In the genomic region with DNA sequence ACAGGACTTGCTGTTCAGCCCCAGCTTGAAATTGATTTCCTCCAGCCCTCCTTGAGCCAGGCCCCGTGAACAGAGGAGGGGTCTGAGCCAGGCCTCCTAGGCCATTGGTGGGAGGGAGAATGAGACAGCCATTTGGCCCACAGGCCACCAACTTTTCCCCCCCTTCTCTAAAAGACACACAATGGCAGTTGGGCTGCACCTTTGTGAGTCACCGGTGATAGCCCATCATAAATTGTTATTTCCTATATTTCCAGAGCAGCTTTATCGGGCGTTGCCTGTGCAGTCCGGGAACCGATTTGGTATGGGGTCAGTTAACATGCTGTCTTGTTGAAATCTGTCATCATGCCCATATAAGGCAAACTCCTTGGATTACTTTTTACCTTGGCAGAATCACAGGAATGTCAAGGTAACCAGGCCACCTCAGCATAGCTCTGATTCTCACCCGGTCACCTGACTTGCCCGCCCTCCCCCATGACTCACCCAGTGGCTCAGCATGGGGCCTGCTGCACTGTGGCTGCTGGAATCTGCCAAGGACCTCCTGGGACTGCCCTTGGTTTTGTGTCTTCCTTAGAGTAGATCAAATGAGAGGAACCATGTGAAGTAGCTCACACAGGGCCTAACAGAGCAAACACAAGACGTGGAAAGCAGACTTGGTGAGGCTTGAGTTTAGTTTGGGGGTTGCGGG, we compare ENCODE assay signal across 1 cellular context.
TF ChIP-seq lines count a peak whose summit lies in the region.

No MANE protein-coding gene starts in this region.

TF ChIP-seq in HepG2, 621 proteins besides CTCF, POLR2A, EP300 and RAD21 (continued from another document and continues in another):
- TF ChIP-seq, protein P1, sequence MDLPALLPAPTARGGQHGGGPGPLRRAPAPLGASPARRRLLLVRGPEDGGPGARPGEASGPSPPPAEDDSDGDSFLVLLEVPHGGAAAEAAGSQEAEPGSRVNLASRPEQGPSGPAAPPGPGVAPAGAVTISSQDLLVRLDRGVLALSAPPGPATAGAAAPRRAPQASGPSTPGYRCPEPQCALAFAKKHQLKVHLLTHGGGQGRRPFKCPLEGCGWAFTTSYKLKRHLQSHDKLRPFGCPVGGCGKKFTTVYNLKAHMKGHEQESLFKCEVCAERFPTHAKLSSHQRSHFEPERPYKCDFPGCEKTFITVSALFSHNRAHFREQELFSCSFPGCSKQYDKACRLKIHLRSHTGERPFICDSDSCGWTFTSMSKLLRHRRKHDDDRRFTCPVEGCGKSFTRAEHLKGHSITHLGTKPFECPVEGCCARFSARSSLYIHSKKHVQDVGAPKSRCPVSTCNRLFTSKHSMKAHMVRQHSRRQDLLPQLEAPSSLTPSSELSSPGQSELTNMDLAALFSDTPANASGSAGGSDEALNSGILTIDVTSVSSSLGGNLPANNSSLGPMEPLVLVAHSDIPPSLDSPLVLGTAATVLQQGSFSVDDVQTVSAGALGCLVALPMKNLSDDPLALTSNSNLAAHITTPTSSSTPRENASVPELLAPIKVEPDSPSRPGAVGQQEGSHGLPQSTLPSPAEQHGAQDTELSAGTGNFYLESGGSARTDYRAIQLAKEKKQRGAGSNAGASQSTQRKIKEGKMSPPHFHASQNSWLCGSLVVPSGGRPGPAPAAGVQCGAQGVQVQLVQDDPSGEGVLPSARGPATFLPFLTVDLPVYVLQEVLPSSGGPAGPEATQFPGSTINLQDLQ (CRISPR knock-in tag; IDR thresholded peaks at IDR 0.05) = no peak
- no peak for TF ChIP-seq ESRRA (CRISPR knock-in tag; IDR thresholded peaks at IDR 0.05; ENCODE audit: low read depth)
- TF ChIP-seq ZNF367 (CRISPR knock-in tag; IDR thresholded peaks at IDR 0.05; ENCODE audit: borderline replicate concordance) = no peak
- TF ChIP-seq MBD4 (IDR thresholded peaks at IDR 0.05; ENCODE audit: borderline replicate concordance, low read length) = no peak
- TF ChIP-seq, protein P2, sequence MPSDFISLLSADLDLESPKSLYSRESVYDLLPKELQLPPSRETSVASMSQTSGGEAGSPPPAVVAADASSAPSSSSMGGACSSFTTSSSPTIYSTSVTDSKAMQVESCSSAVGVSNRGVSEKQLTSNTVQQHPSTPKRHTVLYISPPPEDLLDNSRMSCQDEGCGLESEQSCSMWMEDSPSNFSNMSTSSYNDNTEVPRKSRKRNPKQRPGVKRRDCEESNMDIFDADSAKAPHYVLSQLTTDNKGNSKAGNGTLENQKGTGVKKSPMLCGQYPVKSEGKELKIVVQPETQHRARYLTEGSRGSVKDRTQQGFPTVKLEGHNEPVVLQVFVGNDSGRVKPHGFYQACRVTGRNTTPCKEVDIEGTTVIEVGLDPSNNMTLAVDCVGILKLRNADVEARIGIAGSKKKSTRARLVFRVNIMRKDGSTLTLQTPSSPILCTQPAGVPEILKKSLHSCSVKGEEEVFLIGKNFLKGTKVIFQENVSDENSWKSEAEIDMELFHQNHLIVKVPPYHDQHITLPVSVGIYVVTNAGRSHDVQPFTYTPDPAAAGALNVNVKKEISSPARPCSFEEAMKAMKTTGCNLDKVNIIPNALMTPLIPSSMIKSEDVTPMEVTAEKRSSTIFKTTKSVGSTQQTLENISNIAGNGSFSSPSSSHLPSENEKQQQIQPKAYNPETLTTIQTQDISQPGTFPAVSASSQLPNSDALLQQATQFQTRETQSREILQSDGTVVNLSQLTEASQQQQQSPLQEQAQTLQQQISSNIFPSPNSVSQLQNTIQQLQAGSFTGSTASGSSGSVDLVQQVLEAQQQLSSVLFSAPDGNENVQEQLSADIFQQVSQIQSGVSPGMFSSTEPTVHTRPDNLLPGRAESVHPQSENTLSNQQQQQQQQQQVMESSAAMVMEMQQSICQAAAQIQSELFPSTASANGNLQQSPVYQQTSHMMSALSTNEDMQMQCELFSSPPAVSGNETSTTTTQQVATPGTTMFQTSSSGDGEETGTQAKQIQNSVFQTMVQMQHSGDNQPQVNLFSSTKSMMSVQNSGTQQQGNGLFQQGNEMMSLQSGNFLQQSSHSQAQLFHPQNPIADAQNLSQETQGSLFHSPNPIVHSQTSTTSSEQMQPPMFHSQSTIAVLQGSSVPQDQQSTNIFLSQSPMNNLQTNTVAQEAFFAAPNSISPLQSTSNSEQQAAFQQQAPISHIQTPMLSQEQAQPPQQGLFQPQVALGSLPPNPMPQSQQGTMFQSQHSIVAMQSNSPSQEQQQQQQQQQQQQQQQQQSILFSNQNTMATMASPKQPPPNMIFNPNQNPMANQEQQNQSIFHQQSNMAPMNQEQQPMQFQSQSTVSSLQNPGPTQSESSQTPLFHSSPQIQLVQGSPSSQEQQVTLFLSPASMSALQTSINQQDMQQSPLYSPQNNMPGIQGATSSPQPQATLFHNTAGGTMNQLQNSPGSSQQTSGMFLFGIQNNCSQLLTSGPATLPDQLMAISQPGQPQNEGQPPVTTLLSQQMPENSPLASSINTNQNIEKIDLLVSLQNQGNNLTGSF (CRISPR knock-in tag; IDR thresholded peaks at IDR 0.05) = no peak
- TF ChIP-seq, protein P3, sequence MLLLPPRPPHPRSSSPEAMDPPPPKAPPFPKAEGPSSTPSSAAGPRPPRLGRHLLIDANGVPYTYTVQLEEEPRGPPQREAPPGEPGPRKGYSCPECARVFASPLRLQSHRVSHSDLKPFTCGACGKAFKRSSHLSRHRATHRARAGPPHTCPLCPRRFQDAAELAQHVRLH (CRISPR knock-in tag; IDR thresholded peaks at IDR 0.05; ENCODE audit: borderline replicate concordance, low read depth) = peak; percentile 73; the same call in 1 of the 2 replicates
- TF ChIP-seq ADNP (CRISPR knock-in tag; IDR thresholded peaks at IDR 0.05) = no peak
- TF ChIP-seq ZFX (CRISPR knock-in tag; IDR thresholded peaks at IDR 0.05; ENCODE audit: low read depth) = peak; percentile 75
- TF ChIP-seq, protein P4, sequence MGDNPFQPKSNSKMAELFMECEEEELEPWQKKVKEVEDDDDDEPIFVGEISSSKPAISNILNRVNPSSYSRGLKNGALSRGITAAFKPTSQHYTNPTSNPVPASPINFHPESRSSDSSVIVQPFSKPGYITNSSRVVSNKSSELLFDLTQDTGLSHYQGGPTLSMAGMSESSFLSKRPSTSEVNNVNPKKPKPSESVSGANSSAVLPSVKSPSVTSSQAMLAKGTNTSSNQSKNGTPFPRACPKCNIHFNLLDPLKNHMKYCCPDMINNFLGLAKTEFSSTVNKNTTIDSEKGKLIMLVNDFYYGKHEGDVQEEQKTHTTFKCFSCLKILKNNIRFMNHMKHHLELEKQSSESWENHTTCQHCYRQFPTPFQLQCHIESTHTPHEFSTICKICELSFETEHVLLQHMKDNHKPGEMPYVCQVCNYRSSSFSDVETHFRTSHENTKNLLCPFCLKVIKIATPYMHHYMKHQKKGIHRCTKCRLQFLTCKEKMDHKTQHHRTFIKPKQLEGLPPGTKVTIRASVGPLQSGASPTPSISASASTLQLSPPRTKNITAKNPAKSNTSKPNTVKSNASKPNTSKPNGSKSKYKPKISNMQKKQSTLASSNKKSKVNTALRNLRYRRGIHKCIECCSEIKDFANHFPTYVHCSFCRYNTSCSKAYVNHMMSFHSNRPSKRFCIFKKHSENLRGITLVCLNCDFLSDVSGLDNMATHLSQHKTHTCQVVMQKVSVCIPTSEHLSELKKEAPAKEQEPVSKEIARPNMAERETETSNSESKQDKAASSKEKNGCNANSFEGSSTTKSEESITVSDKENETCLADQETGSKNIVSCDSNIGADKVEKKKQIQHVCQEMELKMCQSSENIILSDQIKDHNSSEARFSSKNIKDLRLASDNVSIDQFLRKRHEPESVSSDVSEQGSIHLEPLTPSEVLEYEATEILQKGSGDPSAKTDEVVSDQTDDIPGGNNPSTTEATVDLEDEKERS (CRISPR knock-in tag; IDR thresholded peaks at IDR 0.05) = no peak
- TF ChIP-seq, protein P5, sequence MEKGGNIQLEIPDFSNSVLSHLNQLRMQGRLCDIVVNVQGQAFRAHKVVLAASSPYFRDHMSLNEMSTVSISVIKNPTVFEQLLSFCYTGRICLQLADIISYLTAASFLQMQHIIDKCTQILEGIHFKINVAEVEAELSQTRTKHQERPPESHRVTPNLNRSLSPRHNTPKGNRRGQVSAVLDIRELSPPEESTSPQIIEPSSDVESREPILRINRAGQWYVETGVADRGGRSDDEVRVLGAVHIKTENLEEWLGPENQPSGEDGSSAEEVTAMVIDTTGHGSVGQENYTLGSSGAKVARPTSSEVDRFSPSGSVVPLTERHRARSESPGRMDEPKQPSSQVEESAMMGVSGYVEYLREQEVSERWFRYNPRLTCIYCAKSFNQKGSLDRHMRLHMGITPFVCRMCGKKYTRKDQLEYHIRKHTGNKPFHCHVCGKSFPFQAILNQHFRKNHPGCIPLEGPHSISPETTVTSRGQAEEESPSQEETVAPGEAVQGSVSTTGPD (CRISPR knock-in tag; IDR thresholded peaks at IDR 0.05) = 0 out of 2 replicates have a peak, but pooled peaks have one; percentile 24
- no peak for TF ChIP-seq ZNF317 (CRISPR knock-in tag; IDR thresholded peaks at IDR 0.05)
- TF ChIP-seq ZFY (CRISPR knock-in tag; IDR thresholded peaks at IDR 0.05) = peak; percentile 48
- TF ChIP-seq, protein P6, sequence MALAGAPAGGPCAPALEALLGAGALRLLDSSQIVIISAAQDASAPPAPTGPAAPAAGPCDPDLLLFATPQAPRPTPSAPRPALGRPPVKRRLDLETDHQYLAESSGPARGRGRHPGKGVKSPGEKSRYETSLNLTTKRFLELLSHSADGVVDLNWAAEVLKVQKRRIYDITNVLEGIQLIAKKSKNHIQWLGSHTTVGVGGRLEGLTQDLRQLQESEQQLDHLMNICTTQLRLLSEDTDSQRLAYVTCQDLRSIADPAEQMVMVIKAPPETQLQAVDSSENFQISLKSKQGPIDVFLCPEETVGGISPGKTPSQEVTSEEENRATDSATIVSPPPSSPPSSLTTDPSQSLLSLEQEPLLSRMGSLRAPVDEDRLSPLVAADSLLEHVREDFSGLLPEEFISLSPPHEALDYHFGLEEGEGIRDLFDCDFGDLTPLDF (CRISPR knock-in tag; IDR thresholded peaks at IDR 0.05) = no peak
- TF ChIP-seq HDAC2 (CRISPR knock-in tag; IDR thresholded peaks at IDR 0.05) = peak; percentile 74; the same call in 1 of the 2 replicates
- TF ChIP-seq ZBTB21 (CRISPR knock-in tag; IDR thresholded peaks at IDR 0.05) = no peak
- TF ChIP-seq, protein P7, sequence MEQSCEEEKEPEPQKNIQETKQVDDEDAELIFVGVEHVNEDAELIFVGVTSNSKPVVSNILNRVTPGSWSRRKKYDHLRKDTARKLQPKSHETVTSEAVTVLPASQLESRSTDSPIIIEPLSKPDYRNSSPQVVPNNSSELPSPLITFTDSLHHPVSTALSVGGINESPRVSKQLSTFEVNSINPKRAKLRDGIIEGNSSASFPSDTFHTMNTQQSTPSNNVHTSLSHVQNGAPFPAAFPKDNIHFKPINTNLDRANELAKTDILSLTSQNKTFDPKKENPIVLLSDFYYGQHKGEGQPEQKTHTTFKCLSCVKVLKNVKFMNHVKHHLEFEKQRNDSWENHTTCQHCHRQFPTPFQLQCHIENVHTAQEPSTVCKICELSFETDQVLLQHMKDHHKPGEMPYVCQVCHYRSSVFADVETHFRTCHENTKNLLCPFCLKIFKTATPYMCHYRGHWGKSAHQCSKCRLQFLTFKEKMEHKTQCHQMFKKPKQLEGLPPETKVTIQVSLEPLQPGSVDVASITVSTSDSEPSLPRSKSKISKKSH (CRISPR knock-in tag; IDR thresholded peaks at IDR 0.05; ENCODE audit: borderline replicate concordance) = no peak
- peak; percentile 82 for TF ChIP-seq GFI1 (CRISPR knock-in tag; IDR thresholded peaks at IDR 0.05; ENCODE audit: borderline replicate concordance)
- TF ChIP-seq ZNF354B (CRISPR knock-in tag; IDR thresholded peaks at IDR 0.05) = no peak
- peak; percentile 41 for TF ChIP-seq FOXA3 (CRISPR knock-in tag; IDR thresholded peaks at IDR 0.05)
- TF ChIP-seq NCOR1 (IDR thresholded peaks at IDR 0.05; ENCODE audit: borderline replicate concordance, low read length) = peak; percentile 20; the same call in 1 of the 2 replicates
- TF ChIP-seq, protein P8, sequence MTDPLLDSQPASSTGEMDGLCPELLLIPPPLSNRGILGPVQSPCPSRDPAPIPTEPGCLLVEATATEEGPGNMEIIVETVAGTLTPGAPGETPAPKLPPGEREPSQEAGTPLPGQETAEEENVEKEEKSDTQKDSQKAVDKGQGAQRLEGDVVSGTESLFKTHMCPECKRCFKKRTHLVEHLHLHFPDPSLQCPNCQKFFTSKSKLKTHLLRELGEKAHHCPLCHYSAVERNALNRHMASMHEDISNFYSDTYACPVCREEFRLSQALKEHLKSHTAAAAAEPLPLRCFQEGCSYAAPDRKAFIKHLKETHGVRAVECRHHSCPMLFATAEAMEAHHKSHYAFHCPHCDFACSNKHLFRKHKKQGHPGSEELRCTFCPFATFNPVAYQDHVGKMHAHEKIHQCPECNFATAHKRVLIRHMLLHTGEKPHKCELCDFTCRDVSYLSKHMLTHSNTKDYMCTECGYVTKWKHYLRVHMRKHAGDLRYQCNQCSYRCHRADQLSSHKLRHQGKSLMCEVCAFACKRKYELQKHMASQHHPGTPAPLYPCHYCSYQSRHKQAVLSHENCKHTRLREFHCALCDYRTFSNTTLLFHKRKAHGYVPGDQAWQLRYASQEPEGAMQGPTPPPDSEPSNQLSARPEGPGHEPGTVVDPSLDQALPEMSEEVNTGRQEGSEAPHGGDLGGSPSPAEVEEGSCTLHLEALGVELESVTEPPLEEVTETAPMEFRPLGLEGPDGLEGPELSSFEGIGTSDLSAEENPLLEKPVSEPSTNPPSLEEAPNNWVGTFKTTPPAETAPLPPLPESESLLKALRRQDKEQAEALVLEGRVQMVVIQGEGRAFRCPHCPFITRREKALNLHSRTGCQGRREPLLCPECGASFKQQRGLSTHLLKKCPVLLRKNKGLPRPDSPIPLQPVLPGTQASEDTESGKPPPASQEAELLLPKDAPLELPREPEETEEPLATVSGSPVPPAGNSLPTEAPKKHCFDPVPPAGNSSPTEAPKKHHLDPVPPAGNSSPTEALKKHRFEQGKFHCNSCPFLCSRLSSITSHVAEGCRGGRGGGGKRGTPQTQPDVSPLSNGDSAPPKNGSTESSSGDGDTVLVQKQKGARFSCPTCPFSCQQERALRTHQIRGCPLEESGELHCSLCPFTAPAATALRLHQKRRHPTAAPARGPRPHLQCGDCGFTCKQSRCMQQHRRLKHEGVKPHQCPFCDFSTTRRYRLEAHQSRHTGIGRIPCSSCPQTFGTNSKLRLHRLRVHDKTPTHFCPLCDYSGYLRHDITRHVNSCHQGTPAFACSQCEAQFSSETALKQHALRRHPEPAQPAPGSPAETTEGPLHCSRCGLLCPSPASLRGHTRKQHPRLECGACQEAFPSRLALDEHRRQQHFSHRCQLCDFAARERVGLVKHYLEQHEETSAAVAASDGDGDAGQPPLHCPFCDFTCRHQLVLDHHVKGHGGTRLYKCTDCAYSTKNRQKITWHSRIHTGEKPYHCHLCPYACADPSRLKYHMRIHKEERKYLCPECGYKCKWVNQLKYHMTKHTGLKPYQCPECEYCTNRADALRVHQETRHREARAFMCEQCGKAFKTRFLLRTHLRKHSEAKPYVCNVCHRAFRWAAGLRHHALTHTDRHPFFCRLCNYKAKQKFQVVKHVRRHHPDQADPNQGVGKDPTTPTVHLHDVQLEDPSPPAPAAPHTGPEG (CRISPR knock-in tag; IDR thresholded peaks at IDR 0.05) = no peak
- peak; percentile 65 for TF ChIP-seq RAD51 (IDR thresholded peaks at IDR 0.05; ENCODE audit: borderline replicate concordance)
- no peak for TF ChIP-seq BORCS8-MEF2B (CRISPR knock-in tag; IDR thresholded peaks at IDR 0.05)
- TF ChIP-seq, protein P9, sequence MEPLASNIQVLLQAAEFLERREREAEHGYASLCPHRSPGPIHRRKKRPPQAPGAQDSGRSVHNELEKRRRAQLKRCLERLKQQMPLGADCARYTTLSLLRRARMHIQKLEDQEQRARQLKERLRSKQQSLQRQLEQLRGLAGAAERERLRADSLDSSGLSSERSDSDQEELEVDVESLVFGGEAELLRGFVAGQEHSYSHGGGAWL (CRISPR knock-in tag; IDR thresholded peaks at IDR 0.05) = no peak
- TF ChIP-seq SNRNP70 (IDR thresholded peaks at IDR 0.05; ENCODE audit: low read depth, low read length) = no peak
- TF ChIP-seq NFATC3 (CRISPR knock-in tag; IDR thresholded peaks at IDR 0.05) = no peak
